Comparison of ENCODE assay signal across 13 cellular contexts in genomic region chr2:179963626-179964025, GRCh38. TPM values are rescaled to one million over a fixed set of nuclear protein-coding genes. Genes with fewer than 3 reads are reported as not detected.
A peak's percentile ranks its signal among the peaks of the same experiment; 100 is the strongest.
DNase-seq lines count a peak whose midpoint lies in the region; ATAC-seq, FAIRE-seq and TF ChIP-seq lines count a peak whose summit lies in the region.
"Had no signal": no experiment of that assay in that cellular context is flagged by ENCODE, and none has a peak within 500 bp of the region (broad histone marks: within the 10 kb centered on the region; RNA-seq: fewer than 3 reads in every experiment).

No MANE protein-coding gene starts in this region.

- H2AFZ ChIP-seq in K562 (ENCODE audit: low read depth, low read length) (no peak overlapping the region), neural progenitor cell (replicated peaks) (no peak overlapping the region)
- H2AFZ ChIP-seq: hepatocyte had no signal

- no peak for TF ChIP-seq POLR2A in K562 (conservative IDR thresholded peaks at IDR 0.05)

- H3K4me2 ChIP-seq in K562 (ENCODE audit: insufficient read depth, low read length) (no peak overlapping the region), neural progenitor cell (no peak overlapping the region)
- H3K4me2 ChIP-seq: hepatocyte had no signal

- WGBS in K562 (ENCODE audit: insufficient coverage, low coverage, missing lambda C conversion rate), result 99% methylated on average over 4 of the region's 4 CpGs

- H3F3A ChIP-seq in neural progenitor cell (ENCODE audit: low read depth), result peaks cover 6% of the 10 kb centered on the region

- H3K4me1 ChIP-seq in K562 (replicated peaks in 1 of 2; ENCODE audit: control insufficient read depth in 2 of 2, insufficient read depth in 2 of 2, low read length in 2 of 2) (no peaks in the 10 kb centered on the region), neural progenitor cell (peaks cover 12% of the 10 kb centered on the region)
- H3K4me1 ChIP-seq: stomach had no signal

- ATAC-seq in K562 (no peak), HG03571 (IDR thresholded peaks at IDR 0.05; ENCODE audit: unreplicated experiment) (no peak)

- no peaks in the 10 kb centered on the region for H3K27me3 Mint-ChIP-seq in neural progenitor cell (ENCODE audit: insufficient read depth, low read depth)

- H3K27ac Mint-ChIP-seq in neural progenitor cell, result no peak overlapping the region

- H3K9me1 ChIP-seq in K562 (ENCODE audit: control insufficient read depth, insufficient read depth, low read length), result no peaks in the 10 kb centered on the region

- TF ChIP-seq CTCF in K562 (IDR thresholded peaks at IDR 0.05 in 2 of 3, conservative IDR thresholded peaks at IDR 0.05 in 1 of 3; ENCODE audit: insufficient read depth in 2 of 3, low read depth in 1 of 3, low read length in 3 of 3) (no peak), neural progenitor cell (IDR thresholded peaks at IDR 0.05) (no peak), GM10248 (IDR thresholded peaks at IDR 0.05; ENCODE audit: control extremely low read depth, extremely low read depth, low read depth, missing control alignments) (no peak)

- H3K4me1 Mint-ChIP-seq in neural progenitor cell, result no peaks in the 10 kb centered on the region

- POLR2A ChIA-PET in K562 (lab: Yijun Ruan, JAX), result no interaction called here
- POLR2A ChIA-PET in GM10248 (lab: Yijun Ruan, JAX), result no interaction called here

- H3K9ac ChIP-seq in K562 (ENCODE audit: insufficient read depth in 1 of 2, low read depth in 2 of 2, low read length in 2 of 2), result no peak overlapping the region
- no peak overlapping the region for H3K9ac ChIP-seq in neural progenitor cell

- TF ChIP-seq EP300 in K562 (IDR thresholded peaks at IDR 0.05; ENCODE audit: low read length), result no peak

- no peaks in the 10 kb centered on the region for H3K9me3 ChIP-seq in K562 (replicated peaks; ENCODE audit: control insufficient read depth, insufficient read depth, low read depth, low read length)
- no peaks in the 10 kb centered on the region for H3K9me3 ChIP-seq in neural progenitor cell (ENCODE audit: low read depth)
- H3K9me3 ChIP-seq: ovary, stomach had no signal

- H3K4me3 Mint-ChIP-seq in neural progenitor cell, result no peak overlapping the region
- H3K4me3 Mint-ChIP-seq: activated T-cell treated with anti-CD3 and anti-CD28 coated beads, Interleukin-2, amount 50 U/mL, for 4 hours had no signal

- H3K79me2 ChIP-seq in K562 (ENCODE audit: control insufficient read depth, insufficient read depth, low read length), result no peaks in the 10 kb centered on the region
- no peaks in the 10 kb centered on the region for H3K79me2 ChIP-seq in neural progenitor cell (ENCODE audit: low read depth)
- H3K79me2 ChIP-seq: hepatocyte had no signal

- H3K27ac ChIP-seq in K562 (ENCODE audit: extremely low read depth, low read depth, low read length) (no peak overlapping the region), neural progenitor cell (peak overlapping the region; percentile 1)
- H3K27ac ChIP-seq: hepatocyte, ovary, stomach had no signal

- in situ Hi-C loops in K562 (cut with MboI), result no loop called here

- H4K20me1 ChIP-seq in K562 (replicated peaks; ENCODE audit: control insufficient read depth, insufficient read depth, low read length), result no peaks in the 10 kb centered on the region
- no peaks in the 10 kb centered on the region for H4K20me1 ChIP-seq in neural progenitor cell (ENCODE audit: low read depth)

- H3K4me3 ChIP-seq in K562 (no peak overlapping the region), neural progenitor cell (no peak overlapping the region)
- H3K4me3 ChIP-seq: hepatocyte, ovary, stomach had no signal

- H3K27me3 ChIP-seq in K562 (ENCODE audit: control insufficient read depth in 2 of 2, insufficient read depth in 2 of 2, low read length in 2 of 2) (no peaks in the 10 kb centered on the region), neural progenitor cell (no peaks in the 10 kb centered on the region)
- H3K27me3 ChIP-seq: hepatocyte, ovary, stomach had no signal

- DNase-seq in EH (ENCODE audit: low read depth) (peak; percentile 65), HS-5 (ENCODE audit: low read depth) (peak; percentile 64), K562 (ENCODE audit: extremely low read depth in 1 of 4, low spot score in 3 of 4) (no peak), neural progenitor cell (ENCODE audit: low spot score) (no peak), GM10248 (ENCODE audit: extremely low spot score) (no peak)
- no peak for DNase-seq in activated CD8-positive, alpha-beta memory T cell treated with anti-CD3 and anti-CD28 coated beads, Interleukin-2, amount 50 U/mL, for 48 hours
- DNase-seq: activated T-cell treated with anti-CD3 and anti-CD28 coated beads, Interleukin-2, amount 50 U/mL, for 4 hours; effector CD8-positive, alpha-beta T cell; ovary; stimulated activated CD4-positive, alpha-beta T cell treated with anti-CD3 and anti-CD28 coated beads, Interleukin-1b, Interleukin-23, amount 100 ng/mL, for 48 hours; stomach had no signal

- H3K36me3 ChIP-seq in K562 (ENCODE audit: control insufficient read depth, insufficient read depth, low read length) (peaks cover 68% of the 10 kb centered on the region), neural progenitor cell (peaks cover 31% of the 10 kb centered on the region)
- H3K36me3 ChIP-seq: ovary had no signal

- intact Hi-C loops in K562 (cut with micrococcal nuclease), result no loop called here

- no TSS peak for BruUV-seq in K562 (replicated peaks; lab: Mats Ljungman, UMichigan)

- no peaks in the 10 kb centered on the region for H3K9me3 Mint-ChIP-seq in neural progenitor cell
- H3K9me3 Mint-ChIP-seq: activated T-cell treated with anti-CD3 and anti-CD28 coated beads, Interleukin-2, amount 50 U/mL, for 4 hours had no signal

- peaks cover 19% of the 10 kb centered on the region for H3K36me3 Mint-ChIP-seq in neural progenitor cell

- CTCF ChIA-PET in K562 (lab: Yijun Ruan, JAX; ENCODE audit: low intra/inter-chr PET ratio) (no interaction called here), GM10248 (lab: Yijun Ruan, JAX) (no interaction called here)

- FAIRE-seq in K562 (lab: Jason Lieb, UNC), result no peak

- TF ChIP-seq RAD21 in K562 (CRISPR knock-in tag; conservative IDR thresholded peaks at IDR 0.05 in 1 of 2, IDR thresholded peaks at IDR 0.05 in 1 of 2), result no peak

TF ChIP-seq in K562, 482 proteins besides CTCF, POLR2A, EP300 and RAD21 (continues in another document):
- no peak for TF ChIP-seq FOXP4 (CRISPR knock-in tag; IDR thresholded peaks at IDR 0.05; ENCODE audit: borderline replicate concordance)
- no peak for TF ChIP-seq CEBPZ (IDR thresholded peaks at IDR 0.05; ENCODE audit: borderline replicate concordance, low read depth, low read length)

RNA-seq across cellular contexts. Expression of gene CWC22, which starts 43.5 kb away (rescaled TPM):
- 5.2 and 22.7 TPM in 2 replicates for total RNA-seq in K562 (2011; cell fraction: chromatin; rRNA removed; ENCODE audit: low replicate concordance)
- total RNA-seq in K562 (2011; cell fraction: nucleolus; rRNA removed), result 2.7 and 4.1 TPM in 2 replicates
- 5.6 and 7.2 TPM in 2 replicates for total RNA-seq in K562 (2011; cell fraction: nucleoplasm; rRNA removed)
- total RNA-seq in K562 (2014; rRNA removed) (30.2 and 30.9 TPM in 2 replicates), K562 (2014; rRNA removed; fragmentation: Illumina TruSeq; extraction: Trizol) (35.8 and 46.9 TPM in 2 replicates), K562 (2015; rRNA removed; fragmentation: Illumina TruSeq; extraction: Trizol) (32.5 and 37.7 TPM in 2 replicates), K562 (2021) (29.9 and 31.1 TPM in 2 replicates), neural progenitor cell (ENCODE audit: low replicate concordance) (43.6 and 60.2 TPM in 2 replicates)
- polyA plus RNA-seq in K562 (2011; rRNA removed) (8.8 and 14.5 TPM in 2 replicates), K562 (2014; fragmentation: Illumina TruSeq; extraction: Trizol) (45.4 and 54.2 TPM in 2 replicates), K562 (2014; fragmentation: Nextera tagmentation; extraction: Ambion mirVana) (10 to 100 TPM; 40.6 to 53.9 TPM), K562 (2014; rRNA removed) (28.8 and 36.7 TPM in 2 replicates)
- polyA plus RNA-seq in K562 (2011; cell fraction: cytosol; rRNA removed), result 1.5 and 4.7 TPM in 2 replicates
- polyA plus RNA-seq in K562 (2011; cell fraction: nucleus; rRNA removed), result 8.5 and 10.7 TPM in 2 replicates
- 21.4 and 33.8 TPM in 2 replicates for polyA plus RNA-seq in K562 (2012)
- polyA minus RNA-seq in K562 (2011; rRNA and poly(A)+ RNA removed), result 22.4 and 25.1 TPM in 2 replicates
- polyA minus RNA-seq in K562 (2011; cell fraction: cytosol; rRNA and poly(A)+ RNA removed), result 8.1 and 9.2 TPM in 2 replicates
- polyA minus RNA-seq in K562 (2011; cell fraction: nucleus; rRNA and poly(A)+ RNA removed), result 7.5 and 16.7 TPM in 2 replicates

Comparison
In these comparisons a context has a peak if more than half of its experiments do, and no peak if none do; other contexts are left out.
1. DNase-seq: peak in EH (single experiment) and HS-5 (single experiment); none in K562 (0 of 4), neural progenitor cell (single experiment), activated CD8-positive, alpha-beta memory T cell treated with anti-CD3 and anti-CD28 coated beads, Interleukin-2, amount 50 U/mL, for 48 hours (single experiment) and GM10248 (single experiment).